ENCODE assay signal across 8 cellular contexts in genomic region chr4:86043755-86044592, GRCh38.
DNase-seq lines count a peak whose midpoint lies in the region; ATAC-seq and TF ChIP-seq lines count a peak whose summit lies in the region.

No MANE protein-coding gene starts in this region.

- H3K27me3 ChIP-seq in CD4-positive, CD25-positive, alpha-beta regulatory T cell (ENCODE audit: control insufficient read depth, insufficient read depth, low read length): no peaks in the 10 kb centered on the region
- H3K27me3 ChIP-seq in Peyer's patch: no peaks in the 10 kb centered on the region
- H3K27me3 ChIP-seq in endodermal cell (ENCODE audit: control insufficient read depth, insufficient read depth, low read length, poor library complexity, severe bottlenecking): no peaks in the 10 kb centered on the region

- TF ChIP-seq CTCF in Peyer's patch (IDR thresholded peaks at IDR 0.05): peak; percentile 47 to 72 (median 56)
- TF ChIP-seq CTCF in endodermal cell (conservative IDR thresholded peaks at IDR 0.05): peak; percentile 84

- H3K27ac Mint-ChIP-seq in CD4-positive, CD25-positive, alpha-beta regulatory T cell: no peak overlapping the region
- H3K27ac Mint-ChIP-seq in endodermal cell (no peak overlapping the region), naive B cell (no peak overlapping the region)

- H3K4me1 Mint-ChIP-seq in CD4-positive, CD25-positive, alpha-beta regulatory T cell: peaks cover 0 to 8% (median 0%) of the 10 kb centered on the region in 4 donors
- H3K4me1 Mint-ChIP-seq in endodermal cell: peaks cover 9% of the 10 kb centered on the region
- H3K4me1 Mint-ChIP-seq in naive B cell: no peaks in the 10 kb centered on the region

- H3K4me3 Mint-ChIP-seq in CD4-positive, CD25-positive, alpha-beta regulatory T cell: no peak overlapping the region
- H3K4me3 Mint-ChIP-seq in endodermal cell (no peak overlapping the region), naive B cell (no peak overlapping the region)

- H3K9me3 Mint-ChIP-seq in CD4-positive, CD25-positive, alpha-beta regulatory T cell: peaks cover 0 to 5% (median 0%) of the 10 kb centered on the region in 7 donors
- H3K9me3 Mint-ChIP-seq in endodermal cell (peaks cover 13% of the 10 kb centered on the region), naive B cell (peaks cover 0 to 3% (median 0%) of the 10 kb centered on the region in 7 donors)

- no peak overlapping the region for H3K9ac ChIP-seq in endodermal cell (ENCODE audit: extremely low read depth, low read length, poor library complexity, severe bottlenecking)

- no peaks in the 10 kb centered on the region for H3K36me3 Mint-ChIP-seq in CD4-positive, CD25-positive, alpha-beta regulatory T cell
- peaks cover 19% of the 10 kb centered on the region for H3K36me3 Mint-ChIP-seq in endodermal cell (ENCODE audit: low read depth)
- H3K36me3 Mint-ChIP-seq in naive B cell: no peaks in the 10 kb centered on the region

- WGBS in endodermal cell (ENCODE audit: insufficient coverage in 1 of 2, insufficient read length in 1 of 2), 2 experiments: 42 to 55% methylated on average over 2 to 8 of the region's 8 CpGs

- no peaks in the 10 kb centered on the region for H3K36me3 ChIP-seq in CD4-positive, CD25-positive, alpha-beta regulatory T cell (ENCODE audit: control insufficient read depth, insufficient read depth, low read length)
- H3K36me3 ChIP-seq in Peyer's patch (no peaks in the 10 kb centered on the region), endodermal cell (ENCODE audit: control insufficient read depth, insufficient read depth, low read length) (no peaks in the 10 kb centered on the region)

- ATAC-seq in CD4-positive, CD25-positive, alpha-beta regulatory T cell (ENCODE audit: low read depth in 2 of 2): no peak
- ATAC-seq in GM18907 (IDR thresholded peaks at IDR 0.05; ENCODE audit: unreplicated experiment) (peak; percentile 74), naive B cell (ENCODE audit: low read depth in 2 of 2) (peak; percentile 44 to 49)

- H3K9me3 ChIP-seq in CD4-positive, CD25-positive, alpha-beta regulatory T cell (ENCODE audit: control insufficient read depth in 2 of 2, low read length in 2 of 2): no peaks in the 10 kb centered on the region
- H3K9me3 ChIP-seq in Peyer's patch (no peaks in the 10 kb centered on the region), endodermal cell (ENCODE audit: control insufficient read depth, low read length) (peaks cover 7% of the 10 kb centered on the region)

- H3K27me3 Mint-ChIP-seq in CD4-positive, CD25-positive, alpha-beta regulatory T cell: no peaks in the 10 kb centered on the region
- H3K27me3 Mint-ChIP-seq in endodermal cell (ENCODE audit: insufficient read depth) (no peaks in the 10 kb centered on the region), naive B cell (no peaks in the 10 kb centered on the region)

- DNase-seq in CD4-positive, CD25-positive, alpha-beta regulatory T cell: peak in 2 of 3 donors; percentile 1 to 34
- DNase-seq in HT1080 (ENCODE audit: low read depth): peak; percentile 43
- DNase-seq in Peyer's patch: peak in 1 of 3 donors; percentile 56
- DNase-seq in endodermal cell: peak; percentile 43
- DNase-seq in naive B cell: peak; percentile 43
- DNase-seq in UCSD-AML1 (lab: John Stamatoyannopoulos, UW; ENCODE audit: unreplicated experiment): no peak
- no peak for DNase-seq in activated CD8-positive, alpha-beta memory T cell treated with anti-CD3 and anti-CD28 coated beads, Interleukin-2, amount 50 U/mL, for 4 hours

- TF ChIP-seq POLR2A in Peyer's patch (IDR thresholded peaks at IDR 0.05): no peak

- no peak overlapping the region for H3K4me3 ChIP-seq in CD4-positive, CD25-positive, alpha-beta regulatory T cell (ENCODE audit: low read depth, low read length)
- no peak overlapping the region for H3K4me3 ChIP-seq in Peyer's patch
- no peak overlapping the region for H3K4me3 ChIP-seq in endodermal cell (ENCODE audit: low read length)

- no peak overlapping the region for H3K27ac ChIP-seq in CD4-positive, CD25-positive, alpha-beta regulatory T cell (ENCODE audit: insufficient read depth, low read length, poor library complexity, severe bottlenecking)
- H3K27ac ChIP-seq in Peyer's patch: no peak overlapping the region
- H3K27ac ChIP-seq in endodermal cell (ENCODE audit: low read depth, low read length): no peak overlapping the region

- H3K4me1 ChIP-seq in CD4-positive, CD25-positive, alpha-beta regulatory T cell (ENCODE audit: control insufficient read depth, insufficient read depth, low read length, poor library complexity, severe bottlenecking): no peaks in the 10 kb centered on the region
- H3K4me1 ChIP-seq in Peyer's patch (no peaks in the 10 kb centered on the region), endodermal cell (ENCODE audit: control insufficient read depth, insufficient read depth, low read length) (no peaks in the 10 kb centered on the region)

Comparison
In these comparisons a context has a peak if more than half of its experiments do, and no peak if none do; other contexts are left out.
1. ATAC-seq: peak in GM18907 (single experiment) and naive B cell (2 of 2); none in CD4-positive, CD25-positive, alpha-beta regulatory T cell (0 of 2).
2. DNase-seq: peak in CD4-positive, CD25-positive, alpha-beta regulatory T cell (2 of 3), HT1080 (single experiment), endodermal cell (single experiment) and naive B cell (single experiment); none in UCSD-AML1 (single experiment) and activated CD8-positive, alpha-beta memory T cell treated with anti-CD3 and anti-CD28 coated beads, Interleukin-2, amount 50 U/mL, for 4 hours (single experiment).